In genomic region chr17:83192161-83192788, GRCh38 we compare ENCODE assay signal across 11 cellular contexts.
DNase-seq lines count a peak whose midpoint lies in the region; ATAC-seq and TF ChIP-seq lines count a peak whose summit lies in the region.
"Had no signal": no experiment of that assay in that cellular context is flagged by ENCODE, and none has a peak within 500 bp of the region (broad histone marks: within the 10 kb centered on the region; RNA-seq: fewer than 3 reads in every experiment).

No MANE protein-coding gene starts in this region.

- H3K4me1 Mint-ChIP-seq in T-helper 2 cell treated with Interferon-gamma antibody and Interleukin-4, amounts not matched to agents 5 μg/mL and 100 μg/mL, for 36 hours (ENCODE audit: low read depth), result peaks cover 8% of the 10 kb centered on the region

- H3K4me3 ChIP-seq in BLaER1 treated with 17β-estradiol and CSF1 and Interleukin-3, amounts not matched to agents 10 nM and 100 nM, result no peak overlapping the region
- no peak overlapping the region for H3K4me3 ChIP-seq in foreskin fibroblast (ENCODE audit: low read depth in 1 of 2, low read length in 2 of 2)
- H3K4me3 ChIP-seq: adrenal gland had no signal

- H3K9me3 ChIP-seq in BLaER1 treated with 17β-estradiol and CSF1 and Interleukin-3, amounts not matched to agents 10 nM and 100 nM (replicated peaks in 1 of 11), result peaks cover 16 to 28% (median 22%) of the 10 kb centered on the region in 11 experiments
- H3K9me3 ChIP-seq: adrenal gland had no signal

- no peaks in the 10 kb centered on the region for H4K20me1 ChIP-seq in BLaER1 treated with 17β-estradiol and CSF1 and Interleukin-3, amounts not matched to agents 10 nM and 100 nM

- peaks cover 39 to 51% (median 44%) of the 10 kb centered on the region in 10 experiments for H3K4me1 ChIP-seq in BLaER1 treated with 17β-estradiol and CSF1 and Interleukin-3, amounts not matched to agents 10 nM and 100 nM
- H3K4me1 ChIP-seq: adrenal gland had no signal

- peak overlapping the region in 1 of 11 experiments; percentile 9; a peak in 1 of 22 replicates for H3K9ac ChIP-seq in BLaER1 treated with 17β-estradiol and CSF1 and Interleukin-3, amounts not matched to agents 10 nM and 100 nM
- H3K9ac ChIP-seq: parathyroid adenoma had no signal

- intact Hi-C loops in sciatic nerve (cut with DNase I), result no loop called here

- H3K4me2 ChIP-seq in BLaER1 treated with 17β-estradiol and CSF1 and Interleukin-3, amounts not matched to agents 10 nM and 100 nM, result peak overlapping the region in 3 of 11 experiments; percentile 6 to 47 (median 44); a peak in 3 of 22 replicates

- H3K27me3 ChIP-seq in BLaER1 treated with 17β-estradiol and CSF1 and Interleukin-3, amounts not matched to agents 10 nM and 100 nM, result no peaks in the 10 kb centered on the region
- H3K27me3 ChIP-seq: adrenal gland had no signal

- H3K9me3 Mint-ChIP-seq in T-helper 2 cell treated with Interferon-gamma antibody and Interleukin-4, amounts not matched to agents 5 μg/mL and 100 μg/mL, for 36 hours, result peaks cover 11% of the 10 kb centered on the region

- ATAC-seq in sciatic nerve (peak; percentile 6), HG03175 (IDR thresholded peaks at IDR 0.05; ENCODE audit: unreplicated experiment) (no peak)

- H3K36me3 Mint-ChIP-seq in T-helper 2 cell treated with Interferon-gamma antibody and Interleukin-4, amounts not matched to agents 5 μg/mL and 100 μg/mL, for 36 hours (ENCODE audit: low read depth), result no peaks in the 10 kb centered on the region

- H3K27ac Mint-ChIP-seq in T-helper 2 cell treated with Interferon-gamma antibody and Interleukin-4, amounts not matched to agents 5 μg/mL and 100 μg/mL, for 36 hours, result peak overlapping the region; percentile 31

- no peaks in the 10 kb centered on the region for H3K27me3 Mint-ChIP-seq in T-helper 2 cell treated with Interferon-gamma antibody and Interleukin-4, amounts not matched to agents 5 μg/mL and 100 μg/mL, for 36 hours (ENCODE audit: low read depth)

- peak; percentile 3 for DNase-seq in T-helper 2 cell treated with Interferon-gamma antibody and Interleukin-4, amounts not matched to agents 5 μg/mL and 100 μg/mL, for 36 hours (ENCODE audit: low spot score)
- DNase-seq in foreskin fibroblast (peak; percentile 66 to 77), sciatic nerve (ENCODE audit: low spot score) (peak; percentile 63), SKM-1 treated with dmso at 0.1 percent for 144 hours (lab: John Stamatoyannopoulos, UW; ENCODE audit: unreplicated experiment) (no peak), NAMALWA (ENCODE audit: low spot score) (no peak), activated gamma-delta T cell (lab: John Stamatoyannopoulos, UW) (no peak)
- DNase-seq: Calu3 had no signal

- H3K4me3 Mint-ChIP-seq in T-helper 2 cell treated with Interferon-gamma antibody and Interleukin-4, amounts not matched to agents 5 μg/mL and 100 μg/mL, for 36 hours, result no peak overlapping the region

- peak overlapping the region in 7 of 11 experiments; percentile 7 to 41 (median 29); a peak in 8 of 22 replicates for H3K27ac ChIP-seq in BLaER1 treated with 17β-estradiol and CSF1 and Interleukin-3, amounts not matched to agents 10 nM and 100 nM
- H3K27ac ChIP-seq: adrenal gland had no signal

- TF ChIP-seq CTCF in foreskin fibroblast (IDR thresholded peaks at IDR 0.05; ENCODE audit: low read depth, low read length), result no peak

- H3K36me3 ChIP-seq in BLaER1 treated with 17β-estradiol and CSF1 and Interleukin-3, amounts not matched to agents 10 nM and 100 nM, result no peaks in the 10 kb centered on the region
- H3K36me3 ChIP-seq: adrenal gland had no signal

Comparison
In these comparisons a context has a peak if more than half of its experiments do, and no peak if none do; other contexts are left out.
1. DNase-seq: peak in T-helper 2 cell treated with Interferon-gamma antibody and Interleukin-4, amounts not matched to agents 5 μg/mL and 100 μg/mL, for 36 hours (single experiment), foreskin fibroblast (2 of 2) and sciatic nerve (single experiment); none in SKM-1 treated with dmso at 0.1 percent for 144 hours (single experiment), NAMALWA (single experiment) and activated gamma-delta T cell (single experiment).